Comparison of ENCODE assay signal across 23 cellular contexts in genomic region chr7:11448319-11448718, GRCh38.
DNase-seq lines count a peak whose midpoint lies in the region; FAIRE-seq and TF ChIP-seq lines count a peak whose summit lies in the region.
"Had no signal": no experiment of that assay in that cellular context is flagged by ENCODE, and none has a peak within 500 bp of the region (broad histone marks: within the 10 kb centered on the region; RNA-seq: fewer than 3 reads in every experiment).

No MANE protein-coding gene starts in this region.

- H3K9me3 Mint-ChIP-seq in CD14-positive monocyte: peaks cover 0 to 3% (median 0%) of the 10 kb centered on the region in 7 donors
- H3K9me3 Mint-ChIP-seq: CD4-positive, alpha-beta T cell; GM23338 had no signal

- no peak overlapping the region for H3K27ac Mint-ChIP-seq in CD14-positive monocyte
- H3K27ac Mint-ChIP-seq: B cell; CD4-positive, alpha-beta T cell; CD8-positive, alpha-beta memory T cell; GM23338; HFFc6 had no signal

- no peak overlapping the region for H3K4me2 ChIP-seq in mesenchymal stem cell (ENCODE audit: low read length, poor library complexity, severe bottlenecking)
- H3K4me2 ChIP-seq: BLaER1, GM23338 had no signal

- H4K8ac ChIP-seq in mesenchymal stem cell (ENCODE audit: low read length): no peak overlapping the region

- TF ChIP-seq CTCF in CD14-positive monocyte (IDR thresholded peaks at IDR 0.05): no peak

- FAIRE-seq in H54 (lab: Jason Lieb, UNC): peak; percentile 62
- FAIRE-seq: A204.1, D721Med, GM12878, GM19239 had no signal

- H3K27ac ChIP-seq in mesenchymal stem cell (ENCODE audit: low read length, poor library complexity, severe bottlenecking): no peak overlapping the region
- H3K27ac ChIP-seq: 22Rv1, BLaER1, C4-2B had no signal

- H3K4ac ChIP-seq in mesenchymal stem cell (ENCODE audit: low read depth in 1 of 2, low read length in 2 of 2): peak overlapping the region in 1 of 2 experiments; percentile 64

- H2BK12ac ChIP-seq in mesenchymal stem cell (ENCODE audit: low read length in 2 of 2): no peak overlapping the region

- no peak overlapping the region for H3K23ac ChIP-seq in mesenchymal stem cell (ENCODE audit: low read length in 2 of 2)

- H3K27me3 Mint-ChIP-seq in CD14-positive monocyte (ENCODE audit: low read depth in 3 of 3): no peaks in the 10 kb centered on the region
- H3K27me3 Mint-ChIP-seq: B cell; CD4-positive, alpha-beta T cell; CD8-positive, alpha-beta memory T cell had no signal

- no peaks in the 10 kb centered on the region for H3K4me1 Mint-ChIP-seq in CD14-positive monocyte
- H3K4me1 Mint-ChIP-seq: B cell; CD8-positive, alpha-beta memory T cell; GM23338 had no signal

- no peak overlapping the region for H3K4me3 ChIP-seq in mesenchymal stem cell (ENCODE audit: insufficient read depth in 1 of 2, low read depth in 1 of 2, low read length in 2 of 2)
- H3K4me3 ChIP-seq: BLaER1, GM12878, GM23338, HAP-1 had no signal

- H2AFZ ChIP-seq in mesenchymal stem cell (ENCODE audit: low read depth, low read length): no peak overlapping the region
- H2AFZ ChIP-seq: GM23338 had no signal

- no peaks in the 10 kb centered on the region for H3K36me3 Mint-ChIP-seq in CD14-positive monocyte
- H3K36me3 Mint-ChIP-seq: CD8-positive, alpha-beta memory T cell had no signal

- no peaks in the 10 kb centered on the region for H3K9me3 ChIP-seq in mesenchymal stem cell (ENCODE audit: control insufficient read depth, low read length)
- H3K9me3 ChIP-seq: BLaER1, HAP-1 had no signal

- no peak overlapping the region for H2AK5ac ChIP-seq in mesenchymal stem cell (ENCODE audit: low read length, severe bottlenecking)

- WGBS in mesenchymal stem cell: 62% methylated on average over 4 of the region's 4 CpGs

- H3K14ac ChIP-seq in mesenchymal stem cell (ENCODE audit: low read length in 2 of 2): no peak overlapping the region

- intact Hi-C loops in CD14-positive monocyte (cut with micrococcal nuclease): no loop called here

- H2BK5ac ChIP-seq in mesenchymal stem cell (ENCODE audit: low read depth, low read length, poor library complexity, severe bottlenecking): no peak overlapping the region

- no peak overlapping the region for H3K4me3 Mint-ChIP-seq in CD14-positive monocyte
- H3K4me3 Mint-ChIP-seq: B cell; CD4-positive, alpha-beta T cell; CD8-positive, alpha-beta memory T cell; GM23338; HFFc6 had no signal

- H2BK15ac ChIP-seq in mesenchymal stem cell (ENCODE audit: low read depth, poor library complexity, severe bottlenecking): no peak overlapping the region

- no peak overlapping the region for H3K9ac ChIP-seq in mesenchymal stem cell (ENCODE audit: low read length)
- H3K9ac ChIP-seq: BLaER1 had no signal

- no peak for DNase-seq in H54 (ENCODE audit: insufficient read length, low spot score)
- DNase-seq in NCI-H2227 treated with DMSO at 0.1 percent for 48 hours (lab: John Stamatoyannopoulos, UW): peak; percentile 26
- no peak for DNase-seq in mesenchymal stem cell
- no peak for DNase-seq in stimulated activated CD8-positive, alpha-beta memory T cell treated with anti-CD3 and anti-CD28 coated beads, Interleukin-4, amount 100 ng/mL, for 48 hours
- DNase-seq in NCI-H1048 (lab: John Stamatoyannopoulos, UW): no peak
- no peak for DNase-seq in CD14-positive monocyte (ENCODE audit: low spot score)
- DNase-seq: CD4-positive, alpha-beta T cell; CD8-positive, alpha-beta memory T cell; DMS 273 treated with DMSO at 0.1 percent for 48 hours; DMS79; EL; GDM1; HFFc6 had no signal

- no peaks in the 10 kb centered on the region for H3K4me1 ChIP-seq in mesenchymal stem cell (ENCODE audit: control insufficient read depth, insufficient read depth, low read depth, low read length)
- H3K4me1 ChIP-seq: BLaER1, HAP-1 had no signal

- no peaks in the 10 kb centered on the region for H3K36me3 ChIP-seq in mesenchymal stem cell (ENCODE audit: control insufficient read depth in 1 of 2, insufficient read depth in 2 of 2, low read depth in 1 of 2, low read length in 2 of 2)
- H3K36me3 ChIP-seq: BLaER1, HAP-1 had no signal

- H2BK120ac ChIP-seq in mesenchymal stem cell (ENCODE audit: low read depth, low read length): peak overlapping the region; percentile 8

- no peaks in the 10 kb centered on the region for H3K27me3 ChIP-seq in mesenchymal stem cell (ENCODE audit: control insufficient read depth in 1 of 2, insufficient read depth in 1 of 2, low read length in 2 of 2)
- H3K27me3 ChIP-seq: BLaER1 had no signal

- no peaks in the 10 kb centered on the region for H3K79me1 ChIP-seq in mesenchymal stem cell (replicated peaks; ENCODE audit: low read length, poor library complexity, severe bottlenecking)

- H3K18ac ChIP-seq in mesenchymal stem cell (ENCODE audit: low read depth in 1 of 2, low read length in 2 of 2): no peak overlapping the region

- TF ChIP-seq POLR2A in H54 (IDR thresholded peaks at IDR 0.05; ENCODE audit: low read depth, low read length): no peak

- no peak overlapping the region for H4K91ac ChIP-seq in mesenchymal stem cell (ENCODE audit: low read length)
